In the genomic region with DNA sequence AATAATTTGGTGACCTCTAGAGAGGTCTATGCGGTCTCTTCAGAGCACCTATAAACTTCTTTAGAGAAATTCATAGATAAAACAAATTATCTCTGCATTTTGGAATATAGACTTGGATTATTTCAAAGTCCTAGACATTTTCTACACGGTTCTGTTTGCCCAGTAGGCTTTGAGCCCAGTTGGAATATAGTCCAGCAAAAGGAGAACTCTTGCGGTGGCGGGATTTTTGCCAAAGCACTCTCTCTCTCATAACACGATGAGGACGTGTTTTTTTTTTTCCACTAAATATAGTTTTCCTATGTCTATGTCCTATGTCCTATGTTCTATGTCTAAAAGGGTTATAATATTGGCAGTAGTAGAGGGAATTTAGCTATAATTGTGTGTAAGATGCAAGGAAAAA, we compare ENCODE assay signal across 18 cellular contexts.
A peak's percentile ranks its signal among the peaks of the same experiment; 100 is the strongest.
DNase-seq lines count a peak whose midpoint lies in the region; ATAC-seq and TF ChIP-seq lines count a peak whose summit lies in the region.
"Had no signal": no experiment of that assay in that cellular context is flagged by ENCODE, and none has a peak within 500 bp of the region (broad histone marks: within the 10 kb centered on the region; RNA-seq: fewer than 3 reads in every experiment).

No MANE protein-coding gene starts in this region.

- H3K36me3 Mint-ChIP-seq in natural killer cell, result no peaks in the 10 kb centered on the region
- H3K36me3 Mint-ChIP-seq: CD14-positive monocyte, IgD-negative memory B cell had no signal

- no peak overlapping the region for H3K27ac Mint-ChIP-seq in natural killer cell
- H3K27ac Mint-ChIP-seq: B cell, CD14-positive monocyte, IgD-negative memory B cell had no signal

- no peak overlapping the region for H2AFZ ChIP-seq in Karpas-422 (ENCODE audit: low read length)

- no peak overlapping the region for H3K4me3 ChIP-seq in right cardiac atrium (ENCODE audit: low read length)
- H3K4me3 ChIP-seq in heart right ventricle, result no peak overlapping the region
- H3K4me3 ChIP-seq in prostate gland, result no peak overlapping the region
- no peak overlapping the region for H3K4me3 ChIP-seq in Karpas-422 (ENCODE audit: low read length)

- ATAC-seq in right cardiac atrium (no peak), heart right ventricle (no peak), left lobe of liver (peak; percentile 93), natural killer cell (no peak)
- ATAC-seq: HCT116, PC-3 had no signal

- TF ChIP-seq POLR2A in prostate gland (IDR thresholded peaks at IDR 0.05), result no peak

- no peaks in the 10 kb centered on the region for H3K79me2 ChIP-seq in Karpas-422 (ENCODE audit: low read length)

- no peak overlapping the region for H3K4me3 Mint-ChIP-seq in natural killer cell
- H3K4me3 Mint-ChIP-seq: B cell, CD14-positive monocyte, IgD-negative memory B cell had no signal

- 63% methylated on average over 6 of the region's 6 CpGs for WGBS in right cardiac atrium
- WGBS in heart right ventricle, 2 donors, result 71 to 74% methylated on average over 6 of the region's 6 CpGs
- WGBS in prostate gland, result 38% methylated on average over 6 of the region's 6 CpGs

- no peaks in the 10 kb centered on the region for H3K9me3 Mint-ChIP-seq in natural killer cell
- H3K9me3 Mint-ChIP-seq: IgD-negative memory B cell had no signal

- H3K9me2 ChIP-seq in Karpas-422 (replicated peaks; ENCODE audit: insufficient read depth, low read length), result no peaks in the 10 kb centered on the region

- H3K4me1 Mint-ChIP-seq in natural killer cell, result peaks cover 10 to 24% of the 10 kb centered on the region in 2 donors
- H3K4me1 Mint-ChIP-seq: B cell had no signal

- H3K27ac ChIP-seq in right cardiac atrium (ENCODE audit: low read length) (no peak overlapping the region), heart right ventricle (no peak overlapping the region), prostate gland (no peak overlapping the region), Karpas-422 (ENCODE audit: low read length) (no peak overlapping the region)

- no peak overlapping the region for H3K9ac ChIP-seq in Karpas-422 (ENCODE audit: low read length)

- H3K27me3 ChIP-seq in right cardiac atrium (ENCODE audit: control insufficient read depth, insufficient read depth) (no peaks in the 10 kb centered on the region), heart right ventricle (no peaks in the 10 kb centered on the region), prostate gland (replicated peaks; ENCODE audit: insufficient read depth) (no peaks in the 10 kb centered on the region), Karpas-422 (ENCODE audit: low read length) (no peaks in the 10 kb centered on the region)

- H4K20me1 ChIP-seq in Karpas-422 (ENCODE audit: insufficient read depth, low read depth, low read length), result no peaks in the 10 kb centered on the region

- DNase-seq in right cardiac atrium (peak; percentile 41 to 74 (median 46)), heart right ventricle (no peak), left lobe of liver (ENCODE audit: low spot score) (peak; percentile 68), prostate gland (ENCODE audit: low spot score) (peak; percentile 51), Karpas-422 (no peak), A172 (ENCODE audit: low spot score) (no peak), natural killer cell (no peak), hippocampal formation (lab: John Stamatoyannopoulos, UW) (no peak)
- DNase-seq: NCI-H1417 treated with DMSO at 0.1 percent for 48 hours, NCI-H187, NCI-H446, NCI-H526 treated with DMSO at 0.1 percent for 48 hours, PC-3, SHP77 had no signal

- H3K4me1 ChIP-seq in right cardiac atrium (ENCODE audit: control insufficient read depth, insufficient read depth, low read length), result peaks cover 3% of the 10 kb centered on the region
- peaks cover 0 to 24% (median 13%) of the 10 kb centered on the region in 9 donors for H3K4me1 ChIP-seq in heart right ventricle
- H3K4me1 ChIP-seq in prostate gland (replicated peaks), result no peaks in the 10 kb centered on the region
- no peaks in the 10 kb centered on the region for H3K4me1 ChIP-seq in Karpas-422 (ENCODE audit: low read length)

- intact Hi-C loops in right cardiac atrium (cut with DNase I) (no loop called here), heart right ventricle (cut with DNase I) (no loop called here), prostate gland (cut with DNase I) (no loop called here), natural killer cell (cut with micrococcal nuclease) (no loop called here)

- H3K9me3 ChIP-seq in right cardiac atrium (ENCODE audit: control insufficient read depth, low read length), result no peaks in the 10 kb centered on the region
- H3K9me3 ChIP-seq in heart right ventricle, result no peaks in the 10 kb centered on the region
- H3K9me3 ChIP-seq in prostate gland, result no peaks in the 10 kb centered on the region
- no peaks in the 10 kb centered on the region for H3K9me3 ChIP-seq in Karpas-422 (ENCODE audit: low read length)

- TF ChIP-seq CTCF in heart right ventricle (IDR thresholded peaks at IDR 0.05) (no peak), prostate gland (IDR thresholded peaks at IDR 0.05) (no peak), natural killer cell (IDR thresholded peaks at IDR 0.05) (no peak)

- no peak overlapping the region for H3K4me2 ChIP-seq in Karpas-422 (ENCODE audit: low read depth, low read length, poor library complexity, severe bottlenecking)

- H3K36me3 ChIP-seq in heart right ventricle (no peaks in the 10 kb centered on the region), prostate gland (no peaks in the 10 kb centered on the region), Karpas-422 (ENCODE audit: insufficient read depth, low read length) (no peaks in the 10 kb centered on the region)

- H3K27me3 Mint-ChIP-seq in natural killer cell (ENCODE audit: low read depth in 2 of 2), result no peaks in the 10 kb centered on the region
- H3K27me3 Mint-ChIP-seq: B cell, IgD-negative memory B cell had no signal

Comparison
In these comparisons a context has a peak if more than half of its experiments do, and no peak if none do; other contexts are left out.
1. DNase-seq: peak in right cardiac atrium (3 of 3), left lobe of liver (single experiment) and prostate gland (single experiment); none in heart right ventricle (0 of 2), Karpas-422 (single experiment), A172 (single experiment), natural killer cell (single experiment) and hippocampal formation (0 of 2).